In genomic region chr2:121591199-121591598, GRCh38 we compare ENCODE assay signal across 23 cellular contexts.
"Had no signal": no experiment of that assay in that cellular context is flagged by ENCODE, and none has a peak within 500 bp of the region (broad histone marks: within the 10 kb centered on the region; RNA-seq: fewer than 3 reads in every experiment).

No MANE protein-coding gene starts in this region.

- H3K27ac Mint-ChIP-seq: activated CD4-positive, alpha-beta T cell treated with anti-CD3 and anti-CD28 coated beads, Interleukin-2, amount 10 ng/mL, durations not matched to agents 24 days and 14 days; activated CD8-positive, alpha-beta memory T cell treated with anti-CD3 and anti-CD28 coated beads, Interleukin-2, amount 10 ng/mL, durations not matched to agents 7 days and 5 days; activated CD8-positive, alpha-beta T cell treated with anti-CD3 and anti-CD28 coated beads for 36 hours; activated naive CD4-positive, alpha-beta T cell treated with anti-CD3 and anti-CD28 coated beads, Interleukin-2, amount 50 U/mL, for 72 hours; activated T-helper 1 cell treated with anti-CD3 and anti-CD28 coated beads, Interleukin-12 subunit alpha, Interleukin-12 subunit beta, Interleukin-2, Interleukin-4 antibody, amounts not matched to agents 30 ng/mL and 10 ng/mL and 1 ng/mL, durations not matched to agents 14 hours and 24 hours and 36 hours; stimulated activated naive B cell treated with anti-CD40 and anti-IgM and Interleukin-4, amounts not matched to agents 10 μg/mL and 1 μg/mL and 100 μg/mL, for 72 hours had no signal

- DNase-seq: activated CD4-positive, alpha-beta T cell treated with anti-CD3 and anti-CD28 coated beads, Interleukin-2, amount 10 ng/mL, durations not matched to agents 24 days and 14 days; activated CD8-positive, alpha-beta memory T cell treated with anti-CD3 and anti-CD28 coated beads, Interleukin-2, amount 10 ng/mL, durations not matched to agents 7 days and 5 days; activated CD8-positive, alpha-beta T cell treated with anti-CD3 and anti-CD28 coated beads for 36 hours; activated gamma-delta T cell treated with Interleukin-2 at 50 U/mL for 16 hours; aorta; dermis blood vessel endothelial cell; effector CD8-positive, alpha-beta T cell; foreskin keratinocyte; lower lobe of right lung; naive thymus-derived CD8-positive, alpha-beta T cell; ovary; stimulated activated CD4-positive, alpha-beta T cell treated with anti-CD3 and anti-CD28 coated beads, Interleukin-2, amount 100 ng/mL, for 48 hours; stimulated activated CD8-positive, alpha-beta memory T cell treated with anti-CD3 and anti-CD28 coated beads, Interleukin-4, amount 100 ng/mL, for 48 hours; stimulated activated naive B cell treated with anti-CD40 and anti-IgM and Interleukin-4, amounts not matched to agents 10 μg/mL and 1 μg/mL and 100 μg/mL, for 72 hours; T-cell; T-helper 9 cell; upper lobe of left lung had no signal

- H3K4me3 ChIP-seq: lower lobe of right lung, ovary, prostate gland, upper lobe of left lung had no signal

- ATAC-seq: activated CD4-positive, CD25-positive, alpha-beta regulatory T cell treated with anti-CD3 and anti-CD28 coated beads, Interleukin-2, amount 50 U/mL, for 24 hours; activated CD8-positive, alpha-beta memory T cell treated with anti-CD3 and anti-CD28 coated beads, Interleukin-2, amount 10 ng/mL, durations not matched to agents 7 days and 5 days; activated CD8-positive, alpha-beta T cell treated with anti-CD3 and anti-CD28 coated beads for 36 hours; activated naive CD4-positive, alpha-beta T cell treated with anti-CD3 and anti-CD28 coated beads, Interleukin-2, amount 50 U/mL, for 72 hours; foreskin keratinocyte; left lobe of liver; lower lobe of right lung; naive thymus-derived CD8-positive, alpha-beta T cell; stimulated activated naive B cell treated with anti-CD40 and anti-IgM and Interleukin-4, amounts not matched to agents 10 μg/mL and 1 μg/mL and 100 μg/mL, for 72 hours; T-cell had no signal

- H3K27ac ChIP-seq: foreskin keratinocyte, lower lobe of right lung, ovary, prostate gland, upper lobe of left lung had no signal

- H3K27me3 Mint-ChIP-seq: activated CD4-positive, alpha-beta T cell treated with anti-CD3 and anti-CD28 coated beads, Interleukin-2, amount 10 ng/mL, durations not matched to agents 24 days and 14 days; activated CD8-positive, alpha-beta memory T cell treated with anti-CD3 and anti-CD28 coated beads, Interleukin-2, amount 10 ng/mL, durations not matched to agents 7 days and 5 days; activated CD8-positive, alpha-beta T cell treated with anti-CD3 and anti-CD28 coated beads for 36 hours; brain; naive thymus-derived CD8-positive, alpha-beta T cell; stimulated activated naive B cell treated with anti-CD40 and anti-IgM and Interleukin-4, amounts not matched to agents 10 μg/mL and 1 μg/mL and 100 μg/mL, for 72 hours; T-cell had no signal

- H3K27me3 ChIP-seq: foreskin keratinocyte, ovary, upper lobe of left lung had no signal

- H3K36me3 ChIP-seq: ovary, prostate gland had no signal

- H3K4me3 Mint-ChIP-seq: activated CD4-positive, alpha-beta T cell treated with anti-CD3 and anti-CD28 coated beads, Interleukin-2, amount 10 ng/mL, durations not matched to agents 24 days and 14 days; activated CD8-positive, alpha-beta memory T cell treated with anti-CD3 and anti-CD28 coated beads, Interleukin-2, amount 10 ng/mL, durations not matched to agents 7 days and 5 days; activated CD8-positive, alpha-beta T cell treated with anti-CD3 and anti-CD28 coated beads for 36 hours; activated T-helper 1 cell treated with anti-CD3 and anti-CD28 coated beads, Interleukin-12 subunit alpha, Interleukin-12 subunit beta, Interleukin-2, Interleukin-4 antibody, amounts not matched to agents 30 ng/mL and 10 ng/mL and 1 ng/mL, durations not matched to agents 14 hours and 24 hours and 36 hours; brain; naive thymus-derived CD8-positive, alpha-beta T cell; stimulated activated naive B cell treated with anti-CD40 and anti-IgM and Interleukin-4, amounts not matched to agents 10 μg/mL and 1 μg/mL and 100 μg/mL, for 72 hours; T-cell had no signal

- H3K9me3 ChIP-seq: lower lobe of right lung, ovary, prostate gland, upper lobe of left lung had no signal

- H3K36me3 Mint-ChIP-seq: activated naive CD4-positive, alpha-beta T cell treated with anti-CD3 and anti-CD28 coated beads, Interleukin-2, amount 50 U/mL, for 72 hours had no signal

- H3K9me3 Mint-ChIP-seq: activated CD4-positive, alpha-beta T cell treated with anti-CD3 and anti-CD28 coated beads, Interleukin-2, amount 10 ng/mL, durations not matched to agents 24 days and 14 days; activated CD8-positive, alpha-beta T cell treated with anti-CD3 and anti-CD28 coated beads for 36 hours; activated naive CD4-positive, alpha-beta T cell treated with anti-CD3 and anti-CD28 coated beads, Interleukin-2, amount 50 U/mL, for 72 hours; activated T-helper 1 cell treated with anti-CD3 and anti-CD28 coated beads, Interleukin-12 subunit alpha, Interleukin-12 subunit beta, Interleukin-2, Interleukin-4 antibody, amounts not matched to agents 30 ng/mL and 10 ng/mL and 1 ng/mL, durations not matched to agents 14 hours and 24 hours and 36 hours; brain; naive thymus-derived CD8-positive, alpha-beta T cell; stimulated activated naive B cell treated with anti-CD40 and anti-IgM and Interleukin-4, amounts not matched to agents 10 μg/mL and 1 μg/mL and 100 μg/mL, for 72 hours; T-cell had no signal
